29 cellular contexts compared by ENCODE assay signal in the genomic region with DNA sequence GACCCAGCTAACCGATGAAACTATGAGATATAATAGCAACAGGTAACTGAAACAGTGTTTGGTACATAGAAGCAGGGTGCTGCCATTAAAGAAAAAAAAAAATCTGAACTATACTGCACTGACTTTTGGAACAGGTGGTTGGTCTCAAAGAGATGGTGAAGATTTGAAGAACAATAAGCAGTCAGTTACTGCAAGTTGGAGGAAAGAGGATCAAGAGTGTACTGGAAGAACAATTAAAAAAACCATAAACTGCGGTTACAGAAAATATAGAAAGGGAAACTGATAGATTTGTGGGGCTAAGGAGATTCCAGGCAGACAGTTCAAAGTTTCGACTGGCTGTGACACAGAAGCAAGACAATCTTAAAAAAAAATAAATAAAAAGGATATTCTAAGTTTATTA.
"Had no signal": no experiment of that assay in that cellular context is flagged by ENCODE, and none has a peak within 500 bp of the region (broad histone marks: within the 10 kb centered on the region; RNA-seq: fewer than 3 reads in every experiment).

No MANE protein-coding gene starts in this region.

- H3K36me3 Mint-ChIP-seq: naive thymus-derived CD8-positive, alpha-beta T cell; stimulated activated effector memory CD8-positive, alpha-beta T cell treated with anti-CD3 and anti-CD28 coated beads, Interleukin-12 subunit alpha, Interleukin-12 subunit beta, amount 100 ng/mL, for 72 hours had no signal

- ATAC-seq: left colon; left lung; lower lobe of right lung; naive thymus-derived CD8-positive, alpha-beta T cell; pancreas; right cardiac atrium; sciatic nerve; stimulated activated effector memory CD8-positive, alpha-beta T cell treated with anti-CD3 and anti-CD28 coated beads, Interleukin-12 subunit alpha, Interleukin-12 subunit beta, amount 100 ng/mL, for 72 hours had no signal

- H3K4me3 Mint-ChIP-seq: immature natural killer cell; naive thymus-derived CD8-positive, alpha-beta T cell; nephron; neural crest cell; stimulated activated effector memory CD8-positive, alpha-beta T cell treated with anti-CD3 and anti-CD28 coated beads, Interleukin-12 subunit alpha, Interleukin-12 subunit beta, amount 100 ng/mL, for 72 hours had no signal

- H3K36me3 ChIP-seq: left lung, lower lobe of right lung, pancreas, prostate gland, spleen, stomach, thyroid gland, transverse colon, upper lobe of left lung, vagina had no signal

- H3K4me1 ChIP-seq: left lung, lower lobe of right lung, pancreas, prostate gland, spleen, stomach, testis, thyroid gland, transverse colon, upper lobe of left lung, vagina had no signal

- H3K27me3 ChIP-seq: left lung, pancreas, spleen, stomach, testis, thyroid gland, transverse colon, upper lobe of left lung, vagina had no signal

- H3K9me3 ChIP-seq: left lung, lower lobe of right lung, pancreas, prostate gland, stomach, testis, thyroid gland, transverse colon, upper lobe of left lung, vagina had no signal

- H3K4me1 Mint-ChIP-seq: immature natural killer cell; naive thymus-derived CD8-positive, alpha-beta T cell; nephron; neural crest cell; stimulated activated effector memory CD8-positive, alpha-beta T cell treated with anti-CD3 and anti-CD28 coated beads, Interleukin-12 subunit alpha, Interleukin-12 subunit beta, amount 100 ng/mL, for 72 hours had no signal

- H3K9me3 Mint-ChIP-seq: nephron, neural crest cell had no signal

- H3K4me3 ChIP-seq: left lung, lower lobe of right lung, pancreas, prostate gland, skin epidermis, spleen, stomach, testis, thyroid gland, transverse colon, upper lobe of left lung, vagina had no signal

- H3K27ac Mint-ChIP-seq: immature natural killer cell; naive thymus-derived CD8-positive, alpha-beta T cell; nephron; stimulated activated effector memory CD8-positive, alpha-beta T cell treated with anti-CD3 and anti-CD28 coated beads, Interleukin-12 subunit alpha, Interleukin-12 subunit beta, amount 100 ng/mL, for 72 hours had no signal

- H3K27me3 Mint-ChIP-seq: naive thymus-derived CD8-positive, alpha-beta T cell had no signal

- DNase-seq: hypothalamus; immature natural killer cell; kidney; left colon; left lung; lower lobe of right lung; mammary epithelial cell; mesenchymal stem cell; naive thymus-derived CD8-positive, alpha-beta T cell; nucleus accumbens; pancreas; posterior cingulate gyrus; retina; right cardiac atrium; spleen; stimulated activated CD4-positive, alpha-beta T cell treated with anti-CD3 and anti-CD28 coated beads, Interleukin-4, amount 100 ng/mL, for 24 hours; stimulated activated naive CD4-positive, alpha-beta T cell; stomach; testis; thyroid gland; transverse colon; upper lobe of left lung had no signal

- H3K27ac ChIP-seq: left lung, lower lobe of right lung, pancreas, prostate gland, skin epidermis, spleen, stomach, testis, thyroid gland, transverse colon, upper lobe of left lung, vagina had no signal
